8 cellular contexts compared by ENCODE assay signal in genomic region chr12:8697476-8698131, GRCh38. TPM values are rescaled to one million over a fixed set of nuclear protein-coding genes. Genes with fewer than 3 reads are reported as not detected.
DNase-seq lines count a peak whose midpoint lies in the region; ATAC-seq and TF ChIP-seq lines count a peak whose summit lies in the region.

Gene RIMKLB, plus strand, starts transcription at chr12:8697991. Its CDS starts 15,876 bp downstream, at chr12:8713867.

- ATAC-seq in GM19023 (IDR thresholded peaks at IDR 0.05; ENCODE audit: unreplicated experiment) (peak; percentile 84), HG03342 (IDR thresholded peaks at IDR 0.05; ENCODE audit: unreplicated experiment) (peak; percentile 70), memory B cell (ENCODE audit: low read depth) (peak; percentile 80)
- ATAC-seq in effector memory CD8-positive, alpha-beta T cell (replicated peaks) = peak; percentile 84

- no peak for DNase-seq in AG04450 (ENCODE audit: low read depth, low spot score)
- peak; percentile 84 for DNase-seq in NCI-H69 (lab: John Stamatoyannopoulos, UW)
- DNase-seq in activated CD8-positive, alpha-beta memory T cell treated with anti-CD3 and anti-CD28 coated beads for 4 hours (ENCODE audit: low read depth in 2 of 2) = peak; percentile 72 to 80
- peak; percentile 59 to 66 (median 65) for DNase-seq in effector memory CD8-positive, alpha-beta T cell
- DNase-seq in memory B cell (ENCODE audit: low spot score in 2 of 2) = peak; percentile 65 to 66
- peak; percentile 62 to 83 (median 79) for DNase-seq in stimulated activated CD4-positive, alpha-beta T cell treated with anti-CD3 and anti-CD28 coated beads, TNF-alpha, amount 100 ng/mL, for 4 hours (ENCODE audit: low read depth in 3 of 3)

- CTCF ChIA-PET in AG04450 (lab: Charles Lee) = interaction anchor here (0.7 kb wide), 3 partner anchors 193 to 216 kb away, joined by 3 to 5 read pairs (median 4); no protein-coding TSS in a partner anchor

- peaks cover 4% of the 10 kb centered on the region for H3K36me3 Mint-ChIP-seq in effector memory CD8-positive, alpha-beta T cell (ENCODE audit: insufficient read depth)
- H3K36me3 Mint-ChIP-seq in memory B cell = peaks cover 2% of the 10 kb centered on the region

- POLR2A ChIA-PET in AG04450 (lab: Yijun Ruan, JAX) = interaction anchor here (0.9 kb wide), 1 partner anchor 38 kb away, joined by 3 read pairs; no protein-coding TSS in a partner anchor

- peak within 1 kb of the TSS; percentile 33 for H3K27ac ChIP-seq in AG04450 (ENCODE audit: low read depth, low read length)

- TF ChIP-seq CTCF in AG04450 (IDR thresholded peaks at IDR 0.05; ENCODE audit: low read depth, low read length) = no peak

- peaks cover 14 to 26% of the 10 kb centered on the region in 2 donors for H3K4me1 Mint-ChIP-seq in effector memory CD8-positive, alpha-beta T cell (ENCODE audit: low read depth in 2 of 2)
- H3K4me1 Mint-ChIP-seq in memory B cell = peaks cover 16% of the 10 kb centered on the region

- no peaks in the 10 kb centered on the region for H3K27me3 ChIP-seq in AG04450 (ENCODE audit: control insufficient read depth, insufficient read depth, low read length)

- H3K9me3 Mint-ChIP-seq in effector memory CD8-positive, alpha-beta T cell = no peaks in the 10 kb centered on the region
- no peaks in the 10 kb centered on the region for H3K9me3 Mint-ChIP-seq in memory B cell

- no peaks in the 10 kb centered on the region for H3K27me3 Mint-ChIP-seq in effector memory CD8-positive, alpha-beta T cell
- no peaks in the 10 kb centered on the region for H3K27me3 Mint-ChIP-seq in memory B cell

- peak within 1 kb of the TSS; percentile 84 to 91 for H3K27ac Mint-ChIP-seq in effector memory CD8-positive, alpha-beta T cell
- peak within 1 kb of the TSS; percentile 97 for H3K27ac Mint-ChIP-seq in memory B cell

- peak within 1 kb of the TSS; percentile 86 to 90 for H3K4me3 Mint-ChIP-seq in effector memory CD8-positive, alpha-beta T cell
- H3K4me3 Mint-ChIP-seq in memory B cell = peak within 1 kb of the TSS; percentile 99

- no peaks in the 10 kb centered on the region for H3K9me3 ChIP-seq in AG04450 (ENCODE audit: control insufficient read depth, insufficient read depth, low read length)

- peak within 1 kb of the TSS; percentile 82 for H3K4me3 ChIP-seq in AG04450 (ENCODE audit: low read depth, low read length)

RNA-seq across cellular contexts. Expression of gene RIMKLB, which starts in this region (rescaled TPM):
- polyA plus RNA-seq in AG04450 (2011; rRNA removed) = 15.8 and 22.0 TPM in 2 replicates
- polyA minus RNA-seq in AG04450 (2011; rRNA and poly(A)+ RNA removed) = 13.2 and 14.9 TPM in 2 replicates
